ENCODE assay signal across 6 cellular contexts in genomic region chr11:67392182-67392715, GRCh38. TPM values are rescaled to one million over a fixed set of nuclear protein-coding genes. Genes with fewer than 3 reads are reported as not detected.
DNase-seq lines count a peak whose midpoint lies in the region; ATAC-seq and TF ChIP-seq lines count a peak whose summit lies in the region.

No MANE protein-coding gene starts in this region.

- no peak for TF ChIP-seq POLR2A in heart left ventricle (IDR thresholded peaks at IDR 0.05)

- no peak overlapping the region for H3K27ac Mint-ChIP-seq in endothelial cell (ENCODE audit: unreplicated experiment)
- H3K27ac Mint-ChIP-seq in stimulated activated naive B cell treated with anti-CD40 and anti-IgM and Interleukin-4, amounts not matched to agents 10 μg/mL and 1 μg/mL and 100 μg/mL, for 72 hours: peak overlapping the region; percentile 92

- peaks cover 5% of the 10 kb centered on the region for H3K36me3 Mint-ChIP-seq in endothelial cell (ENCODE audit: low read depth, unreplicated experiment)
- H3K36me3 Mint-ChIP-seq in stimulated activated naive B cell treated with anti-CD40 and anti-IgM and Interleukin-4, amounts not matched to agents 10 μg/mL and 1 μg/mL and 100 μg/mL, for 72 hours: peaks cover 15 to 19% of the 10 kb centered on the region in 2 donors

- peak overlapping the region; percentile 51 to 93 (median 78) for H3K4me3 ChIP-seq in heart left ventricle

- TF ChIP-seq CTCF in heart left ventricle (IDR thresholded peaks at IDR 0.05) (no peak), endothelial cell (IDR thresholded peaks at IDR 0.05; ENCODE audit: unreplicated experiment) (no peak)

- no peaks in the 10 kb centered on the region for H3K9me3 Mint-ChIP-seq in endothelial cell (ENCODE audit: unreplicated experiment)
- no peaks in the 10 kb centered on the region for H3K9me3 Mint-ChIP-seq in stimulated activated naive B cell treated with anti-CD40 and anti-IgM and Interleukin-4, amounts not matched to agents 10 μg/mL and 1 μg/mL and 100 μg/mL, for 72 hours

- peaks cover 0 to 30% (median 11%) of the 10 kb centered on the region in 9 donors for H3K36me3 ChIP-seq in heart left ventricle

- WGBS in heart left ventricle, 4 donors: 6 to 14% (median 10%) methylated on average over 18 to 31 of the region's 31 CpGs

- peaks cover 14% of the 10 kb centered on the region for H3K27me3 Mint-ChIP-seq in endothelial cell (ENCODE audit: unreplicated experiment)
- H3K27me3 Mint-ChIP-seq in stimulated activated naive B cell treated with anti-CD40 and anti-IgM and Interleukin-4, amounts not matched to agents 10 μg/mL and 1 μg/mL and 100 μg/mL, for 72 hours: no peaks in the 10 kb centered on the region

- no peak for DNase-seq in heart left ventricle
- DNase-seq in left ventricle myocardium superior: no peak
- DNase-seq in endothelial cell (ENCODE audit: low spot score): no peak
- no peak for DNase-seq in stimulated activated naive B cell treated with anti-CD40 and anti-IgM and Interleukin-4, amounts not matched to agents 10 μg/mL and 1 μg/mL and 100 μg/mL, for 72 hours

- H3K27me3 ChIP-seq in heart left ventricle: no peaks in the 10 kb centered on the region

- ATAC-seq in heart left ventricle (peak in 1 of 4 donors; percentile 8), left ventricle myocardium superior (no peak), HG02885 (IDR thresholded peaks at IDR 0.05; ENCODE audit: poor library complexity, unreplicated experiment) (no peak), GM18519 (IDR thresholded peaks at IDR 0.05; ENCODE audit: low FRiP score, unreplicated experiment) (no peak)
- peak; percentile 6 to 9 for ATAC-seq in stimulated activated naive B cell treated with anti-CD40 and anti-IgM and Interleukin-4, amounts not matched to agents 10 μg/mL and 1 μg/mL and 100 μg/mL, for 72 hours (replicated peaks)

- intact Hi-C loops in heart left ventricle (cut with DNase I) (loop anchor here in 3 of 10 donors (5.0 kb wide), 2 partner anchors 90 to 115 kb away; partner anchors contain the start of genes CDK2AP2 (in 3 of the 3), PITPNM1 (in 3 of the 3) and AIP (in 1 of the 3)), left ventricle myocardium superior (cut with micrococcal nuclease) (no loop called here)

- peaks cover 0 to 36% (median 20%) of the 10 kb centered on the region in 12 donors for H3K4me1 ChIP-seq in heart left ventricle

- H3K27ac ChIP-seq in heart left ventricle: peak overlapping the region in 11 of 12 donors; percentile 32 to 93 (median 84)

- H3K9me3 ChIP-seq in heart left ventricle: no peaks in the 10 kb centered on the region

- peak overlapping the region; percentile 91 for H3K4me3 Mint-ChIP-seq in endothelial cell (ENCODE audit: unreplicated experiment)
- peak overlapping the region; percentile 94 to 96 for H3K4me3 Mint-ChIP-seq in stimulated activated naive B cell treated with anti-CD40 and anti-IgM and Interleukin-4, amounts not matched to agents 10 μg/mL and 1 μg/mL and 100 μg/mL, for 72 hours

- H3K4me1 Mint-ChIP-seq in endothelial cell (ENCODE audit: unreplicated experiment): peaks cover 27% of the 10 kb centered on the region
- peaks cover 34 to 60% of the 10 kb centered on the region in 2 donors for H3K4me1 Mint-ChIP-seq in stimulated activated naive B cell treated with anti-CD40 and anti-IgM and Interleukin-4, amounts not matched to agents 10 μg/mL and 1 μg/mL and 100 μg/mL, for 72 hours

RNA-seq across cellular contexts. Expression of gene RAD9A, which starts 0.5 kb away (rescaled TPM):
- total RNA-seq in heart left ventricle (1 to 10 TPM; 3.5 to 9.1 (median 5.8) TPM), left ventricle myocardium superior (5.8 TPM), endothelial cell (ENCODE audit: unreplicated experiment) (18.4 TPM)
- polyA plus RNA-seq in heart left ventricle: 1 to 10 TPM; 7.6 to 8.0 TPM

RNA-seq across cellular contexts. Expression of gene PPP1CA, which starts 9.4 kb away (rescaled TPM):
- total RNA-seq in heart left ventricle (100 to 1,000 TPM in 7 of 9 donors, 10 to 100 TPM in 2; 90.3 to 151 (median 105) TPM), left ventricle myocardium superior (106 TPM), endothelial cell (ENCODE audit: unreplicated experiment) (249 TPM)
- polyA plus RNA-seq in heart left ventricle: 100 to 1,000 TPM in 1 of 2 donors, 10 to 100 TPM in 1; 94.4 to 207 TPM

RNA-seq across cellular contexts. Expression of gene TBC1D10C, which starts 11.6 kb away (rescaled TPM):
- total RNA-seq in heart left ventricle (10 to 100 TPM in 1 of 9 donors, 1 to 10 TPM in 4, under 1 TPM in 4; 0.14 to 14.2 (median 1.6) TPM), left ventricle myocardium superior (0.87 TPM), endothelial cell (ENCODE audit: unreplicated experiment) (13.2 TPM)
- polyA plus RNA-seq in heart left ventricle: under 1 TPM; 0.61 to 0.88 TPM

RNA-seq across cellular contexts. Expression of gene CLCF1, which starts 18.9 kb away (rescaled TPM):
- 1 to 10 TPM in 5 of 9 donors, under 1 TPM in 4; 0.25 to 6.1 (median 1.7) TPM for total RNA-seq in heart left ventricle
- 10 to 100 TPM in 1 of 2 donors, under 1 TPM in 1; 0.99 to 17.1 TPM for polyA plus RNA-seq in heart left ventricle
- 0.89 TPM for total RNA-seq in left ventricle myocardium superior
- 12.6 TPM for total RNA-seq in endothelial cell (ENCODE audit: unreplicated experiment)

RNA-seq across cellular contexts. Expression of gene CARNS1, which starts 23.2 kb away (rescaled TPM):
- total RNA-seq in heart left ventricle (10 to 100 TPM in 5 of 9 donors, 1 to 10 TPM in 4; 3.5 to 33.6 (median 11.8) TPM), left ventricle myocardium superior (18.0 TPM), endothelial cell (ENCODE audit: unreplicated experiment) (not detected)
- polyA plus RNA-seq in heart left ventricle: 1 to 10 TPM in 1 of 2 donors, under 1 TPM in 1; 0.89 to 6.2 TPM

Comparison
In these comparisons a context has a peak if more than half of its experiments do, and no peak if none do; other contexts are left out.
1. ATAC-seq: peak in stimulated activated naive B cell treated with anti-CD40 and anti-IgM and Interleukin-4, amounts not matched to agents 10 μg/mL and 1 μg/mL and 100 μg/mL, for 72 hours (2 of 2); none in left ventricle myocardium superior (single experiment), HG02885 (single experiment) and GM18519 (single experiment).